In the genomic region with DNA sequence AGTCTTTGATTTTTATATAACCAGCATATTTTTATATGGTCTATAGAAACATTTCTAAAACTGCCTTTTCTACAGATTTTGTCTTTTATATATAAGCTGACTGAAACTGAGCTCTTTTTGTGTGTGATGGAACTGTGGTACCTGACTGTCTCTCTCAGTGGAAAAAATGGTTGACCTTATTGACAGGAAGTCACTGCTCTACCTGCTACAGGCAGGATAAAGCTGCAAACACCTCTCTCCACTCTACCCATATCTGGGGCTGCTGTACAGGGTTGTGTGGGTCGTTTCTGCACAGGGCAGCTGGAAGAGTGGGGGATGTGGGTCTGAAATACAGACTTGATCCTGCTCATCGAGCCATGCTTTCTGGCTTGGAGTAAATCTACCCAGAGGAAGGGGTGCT, we compare ENCODE assay signal across 18 cellular contexts. TPM values are rescaled to one million over a fixed set of nuclear protein-coding genes. Genes with fewer than 3 reads are reported as not detected.
DNase-seq lines count a peak whose midpoint lies in the region; ATAC-seq, FAIRE-seq and TF ChIP-seq lines count a peak whose summit lies in the region.
"Had no signal": no experiment of that assay in that cellular context is flagged by ENCODE, and none has a peak within 500 bp of the region (broad histone marks: within the 10 kb centered on the region; RNA-seq: fewer than 3 reads in every experiment).

No MANE protein-coding gene starts in this region.

- TF ChIP-seq CTCF in bronchial epithelial cell (IDR thresholded peaks at IDR 0.05; ENCODE audit: insufficient read depth, low read length, severe bottlenecking), result no peak
- no peak for TF ChIP-seq CTCF in thyroid gland (IDR thresholded peaks at IDR 0.05)
- no peak for TF ChIP-seq CTCF in gastroesophageal sphincter (IDR thresholded peaks at IDR 0.05)

- H3K9me3 Mint-ChIP-seq in stimulated activated naive CD8-positive, alpha-beta T cell treated with anti-CD3 and anti-CD28 coated beads, Interleukin-15, amount 100 ng/mL, for 72 hours, result peaks cover 0 to 8% of the 10 kb centered on the region in 2 donors

- H3K9me3 ChIP-seq in thyroid gland (no peaks in the 10 kb centered on the region), gastroesophageal sphincter (peaks cover 0 to 7% (median 0%) of the 10 kb centered on the region in 3 donors)

- DNase-seq in NCI-H146 (lab: John Stamatoyannopoulos, UW) (peak; percentile 23), NCI-H146 treated with DMSO at 0.1 percent for 48 hours (lab: John Stamatoyannopoulos, UW; ENCODE audit: unreplicated experiment) (no peak), bronchial epithelial cell (ENCODE audit: low read depth) (no peak), thyroid gland (no peak), SW480 (ENCODE audit: low spot score) (no peak)
- DNase-seq in stimulated activated naive CD8-positive, alpha-beta T cell treated with anti-CD3 and anti-CD28 coated beads, Interleukin-15, amount 100 ng/mL, for 72 hours, result no peak
- DNase-seq in stimulated activated naive CD8-positive, alpha-beta T cell treated with anti-CD3 and anti-CD28 coated beads, Interleukin-15, Interleukin-2, amounts not matched to agents 100 U/mL and 50 U/mL, for 24 hours, result no peak
- DNase-seq: AML-193; CD4-positive, alpha-beta memory T cell; DND-41; EL; GOT3; H7 had no signal

- no peaks in the 10 kb centered on the region for H3K27me3 Mint-ChIP-seq in stimulated activated naive CD8-positive, alpha-beta T cell treated with anti-CD3 and anti-CD28 coated beads, Interleukin-15, amount 100 ng/mL, for 72 hours
- H3K27me3 Mint-ChIP-seq: CD4-positive, alpha-beta memory T cell had no signal

- TF ChIP-seq POLR2A in thyroid gland (IDR thresholded peaks at IDR 0.05) (no peak), gastroesophageal sphincter (IDR thresholded peaks at IDR 0.05) (no peak)

- peak; percentile 32 for FAIRE-seq in bronchial epithelial cell (lab: Jason Lieb, UNC)
- FAIRE-seq: A549, GM12878 had no signal

- H3K27ac ChIP-seq in thyroid gland, result peak overlapping the region in 2 of 3 donors; percentile 20 to 37
- no peak overlapping the region for H3K27ac ChIP-seq in gastroesophageal sphincter
- H3K27ac ChIP-seq: 22Rv1, A549 had no signal

- TF ChIP-seq EP300 in gastroesophageal sphincter (IDR thresholded peaks at IDR 0.05), result no peak

- peaks cover 7% of the 10 kb centered on the region for H3K4me1 Mint-ChIP-seq in stimulated activated naive CD8-positive, alpha-beta T cell treated with anti-CD3 and anti-CD28 coated beads, Interleukin-15, amount 100 ng/mL, for 72 hours
- H3K4me1 Mint-ChIP-seq: CD14-positive monocyte; CD4-positive, alpha-beta memory T cell had no signal

- H3K4me3 ChIP-seq in bronchial epithelial cell (ENCODE audit: low read depth, low read length) (no peak overlapping the region), thyroid gland (replicated peaks in 1 of 3) (no peak overlapping the region), gastroesophageal sphincter (no peak overlapping the region)
- H3K4me3 ChIP-seq: A549, GM12878 had no signal

- no peak overlapping the region for H3K4me3 Mint-ChIP-seq in stimulated activated naive CD8-positive, alpha-beta T cell treated with anti-CD3 and anti-CD28 coated beads, Interleukin-15, amount 100 ng/mL, for 72 hours
- H3K4me3 Mint-ChIP-seq: CD14-positive monocyte; CD4-positive, alpha-beta memory T cell had no signal

- ATAC-seq in stimulated activated naive CD8-positive, alpha-beta T cell treated with anti-CD3 and anti-CD28 coated beads, Interleukin-15, amount 100 ng/mL, for 72 hours, result peak; percentile 75
- ATAC-seq in stimulated activated naive CD8-positive, alpha-beta T cell treated with anti-CD3 and anti-CD28 coated beads, Interleukin-15, Interleukin-2, amounts not matched to agents 100 U/mL and 50 U/mL, for 24 hours, result no peak
- ATAC-seq in gastroesophageal sphincter, result no peak
- ATAC-seq: A549, GM12878 had no signal

- intact Hi-C loops in thyroid gland (cut with DNase I), result no loop called here

- 69 to 71% methylated on average over 2 of the region's 2 CpGs for WGBS in thyroid gland, 2 donors
- 60 to 85% methylated on average over 1 to 2 of the region's 2 CpGs for WGBS in gastroesophageal sphincter (ENCODE audit: low coverage in 1 of 2), 2 donors

- H3K36me3 ChIP-seq in bronchial epithelial cell (ENCODE audit: control insufficient read depth, insufficient read depth, low read length) (no peaks in the 10 kb centered on the region), thyroid gland (no peaks in the 10 kb centered on the region), gastroesophageal sphincter (peaks cover 5 to 26% of the 10 kb centered on the region in 2 donors)

- H3K4me1 ChIP-seq in thyroid gland (peaks cover 4 to 22% of the 10 kb centered on the region in 2 donors), gastroesophageal sphincter (peaks cover 0 to under 1% (median 0%) of the 10 kb centered on the region in 3 donors)
- H3K4me1 ChIP-seq: A549 had no signal

- H3K27ac Mint-ChIP-seq in stimulated activated naive CD8-positive, alpha-beta T cell treated with anti-CD3 and anti-CD28 coated beads, Interleukin-15, amount 100 ng/mL, for 72 hours, result no peak overlapping the region

- H3K27me3 ChIP-seq in bronchial epithelial cell (ENCODE audit: control insufficient read depth, insufficient read depth, low read length) (no peaks in the 10 kb centered on the region), thyroid gland (no peaks in the 10 kb centered on the region), gastroesophageal sphincter (no peaks in the 10 kb centered on the region)

RNA-seq across cellular contexts. Expression of a gene that starts 48.5 kb away (rescaled TPM):
- 4.2 and 4.5 TPM in 2 replicates for total RNA-seq in bronchial epithelial cell
- 10 to 100 TPM; 59.2 to 84.8 (median 73.1) TPM for total RNA-seq in thyroid gland
- total RNA-seq in gastroesophageal sphincter, result 10 to 100 TPM; 11.2 to 34.5 (median 20.4) TPM

Comparison
In these comparisons a context has a peak if more than half of its experiments do, and no peak if none do; other contexts are left out.
1. H3K27ac ChIP-seq: peak in thyroid gland (2 of 3); none in gastroesophageal sphincter (0 of 4).